21 cellular contexts compared by ENCODE assay signal in genomic region chr4:40414673-40415072, GRCh38.
"Had no signal": no experiment of that assay in that cellular context is flagged by ENCODE, and none has a peak within 500 bp of the region (broad histone marks: within the 10 kb centered on the region; RNA-seq: fewer than 3 reads in every experiment).

No MANE protein-coding gene starts in this region.

- H3K9me3 ChIP-seq: MG63, SK-N-SH had no signal

- H3K36me3 ChIP-seq: MG63 had no signal

- H3K4me3 ChIP-seq: MG63 had no signal

- DNase-seq: IMR-90, Karpas-422, KG1, MG63, NCI-H1092, NCI-H1105 treated with DMSO at 0.1 percent for 48 hours, NCI-H1417 treated with DMSO at 0.1 percent for 48 hours, NCI-H146, NCI-H1694 treated with DMSO at 0.1 percent for 48 hours, NCI-H1930, NCI-H2081, NCI-H2107, NCI-H226, NCI-H446, NCI-H510A, NCI-H524 treated with DMSO at 0.1 percent for 48 hours, NCI-H69, NCI-H774, SHP77, SK-N-SH had no signal

- H3K27ac ChIP-seq: RWPE1 had no signal

- H3K27me3 ChIP-seq: MG63 had no signal
